Comparison of ENCODE assay signal across 16 cellular contexts in the genomic region with DNA sequence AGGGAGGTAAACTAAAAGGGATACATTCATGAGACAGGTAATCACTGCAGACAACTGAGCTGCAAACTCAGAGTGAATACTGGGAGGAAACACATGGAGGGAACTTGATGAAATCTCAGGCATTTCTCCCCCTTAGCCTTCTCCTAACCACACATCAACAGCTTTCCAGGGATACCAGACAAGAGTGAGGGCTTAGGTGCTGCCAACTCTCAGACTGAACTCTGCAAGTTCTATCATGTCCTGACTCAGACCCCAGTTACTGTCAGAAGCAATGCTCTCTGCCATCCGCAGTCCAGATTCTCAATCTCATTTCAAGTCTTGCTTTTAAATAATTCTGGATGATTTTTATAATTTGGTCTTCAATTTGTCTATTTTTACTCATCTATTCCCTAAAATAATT.
DNase-seq lines count a peak whose midpoint lies in the region; ATAC-seq, FAIRE-seq and TF ChIP-seq lines count a peak whose summit lies in the region.
"Had no signal": no experiment of that assay in that cellular context is flagged by ENCODE, and none has a peak within 500 bp of the region (broad histone marks: within the 10 kb centered on the region; RNA-seq: fewer than 3 reads in every experiment).

No MANE protein-coding gene starts in this region.

- no TSS peak for BruUV-seq in MCF 10A (replicated peaks; lab: Mats Ljungman, UMichigan)

- H4K20me1 ChIP-seq in osteoblast (ENCODE audit: insufficient read depth, low read length), result no peaks in the 10 kb centered on the region
- H4K20me1 ChIP-seq: BLaER1 treated with 17β-estradiol and CSF1 and Interleukin-3, amounts not matched to agents 10 nM and 100 nM had no signal

- no peak overlapping the region for H3K4me2 ChIP-seq in osteoblast (ENCODE audit: insufficient read depth, low read length)
- H3K4me2 ChIP-seq: BLaER1 treated with 17β-estradiol and CSF1 and Interleukin-3, amounts not matched to agents 10 nM and 100 nM had no signal

- POLR2A ChIA-PET in MCF 10A (lab: Yijun Ruan, JAX), result no interaction called here

- H3K79me2 ChIP-seq in osteoblast (ENCODE audit: insufficient read depth, low read length), result no peaks in the 10 kb centered on the region

- DNase-seq in MCF 10A (ENCODE audit: unreplicated experiment), result peak; percentile 20
- no peak for DNase-seq in breast epithelium (ENCODE audit: low spot score in 2 of 2)
- DNase-seq in RWPE2 (ENCODE audit: low spot score), result no peak
- DNase-seq in bronchial epithelial cell (ENCODE audit: low read depth), result peak; percentile 72
- no peak for DNase-seq in osteoblast (ENCODE audit: insufficient read length, low spot score, missing footprints)
- no peak for DNase-seq in activated CD4-positive, alpha-beta T cell treated with anti-CD3 and anti-CD28 coated beads, Interleukin-2, amount 50 U/mL, for 1 hour
- DNase-seq in ascending aorta (ENCODE audit: low spot score in 2 of 2), result no peak
- no peak for DNase-seq in HTR-8/SVneo (ENCODE audit: insufficient read length, low spot score)
- DNase-seq: 8988T; CD4-positive, CD25-positive, alpha-beta regulatory T cell; DMS53; HCEC 1CT; HFFc6 had no signal

- H3K4me3 ChIP-seq in breast epithelium (no peak overlapping the region), RWPE2 (ENCODE audit: severe bottlenecking) (no peak overlapping the region), bronchial epithelial cell (ENCODE audit: low read depth, low read length) (no peak overlapping the region), osteoblast (ENCODE audit: insufficient read depth, low read length) (no peak overlapping the region), ascending aorta (no peak overlapping the region)
- H3K4me3 ChIP-seq: BLaER1 treated with 17β-estradiol and CSF1 and Interleukin-3, amounts not matched to agents 10 nM and 100 nM had no signal

- intact Hi-C loops in MCF 10A (cut with micrococcal nuclease), result no loop called here
- intact Hi-C loops in breast epithelium (cut with DNase I; ENCODE audit: low total_unique reads), result no loop called here
- intact Hi-C loops in ascending aorta (cut with DNase I), result no loop called here

- CTCF ChIA-PET in MCF 10A (lab: Yijun Ruan, JAX), result no interaction called here

- H3K36me3 Mint-ChIP-seq in MCF 10A (ENCODE audit: insufficient read depth, unreplicated experiment), result no peaks in the 10 kb centered on the region

- H3K27me3 ChIP-seq in breast epithelium (no peaks in the 10 kb centered on the region), RWPE2 (ENCODE audit: insufficient read depth, poor library complexity, severe bottlenecking) (no peaks in the 10 kb centered on the region), bronchial epithelial cell (ENCODE audit: control insufficient read depth, insufficient read depth, low read length) (no peaks in the 10 kb centered on the region), osteoblast (ENCODE audit: insufficient read depth, low read length) (no peaks in the 10 kb centered on the region), ascending aorta (no peaks in the 10 kb centered on the region)
- H3K27me3 ChIP-seq: BLaER1 treated with 17β-estradiol and CSF1 and Interleukin-3, amounts not matched to agents 10 nM and 100 nM had no signal

- H3K4me1 Mint-ChIP-seq in MCF 10A (ENCODE audit: insufficient read depth, unreplicated experiment), result peaks cover 6% of the 10 kb centered on the region
- H3K4me1 Mint-ChIP-seq: CD4-positive, CD25-positive, alpha-beta regulatory T cell had no signal

- no peak for TF ChIP-seq CTCF in MCF 10A (IDR thresholded peaks at IDR 0.05; ENCODE audit: unreplicated experiment)
- TF ChIP-seq CTCF in breast epithelium (IDR thresholded peaks at IDR 0.05), result no peak
- TF ChIP-seq CTCF in RWPE2 (IDR thresholded peaks at IDR 0.05; ENCODE audit: poor library complexity, severe bottlenecking), result no peak
- no peak for TF ChIP-seq CTCF in bronchial epithelial cell (IDR thresholded peaks at IDR 0.05; ENCODE audit: insufficient read depth, low read length, severe bottlenecking)
- TF ChIP-seq CTCF in osteoblast (IDR thresholded peaks at IDR 0.05; ENCODE audit: extremely low read depth, low read depth, low read length), result no peak
- TF ChIP-seq CTCF in ascending aorta (IDR thresholded peaks at IDR 0.05), result no peak

- TF ChIP-seq POLR2A in breast epithelium (IDR thresholded peaks at IDR 0.05), result no peak

- peak overlapping the region; percentile 25 for H2AFZ ChIP-seq in osteoblast (ENCODE audit: low read length)

- H3K27ac Mint-ChIP-seq in MCF 10A (ENCODE audit: low read depth, unreplicated experiment), result peak overlapping the region; percentile 20
- H3K27ac Mint-ChIP-seq: HFFc6 had no signal

- no peaks in the 10 kb centered on the region for H3K36me3 ChIP-seq in breast epithelium
- no peaks in the 10 kb centered on the region for H3K36me3 ChIP-seq in RWPE2 (ENCODE audit: low read depth)
- no peaks in the 10 kb centered on the region for H3K36me3 ChIP-seq in bronchial epithelial cell (ENCODE audit: control insufficient read depth, insufficient read depth, low read length)
- no peaks in the 10 kb centered on the region for H3K36me3 ChIP-seq in osteoblast (ENCODE audit: insufficient read depth, low read length)
- no peaks in the 10 kb centered on the region for H3K36me3 ChIP-seq in ascending aorta
- H3K36me3 ChIP-seq: BLaER1 treated with 17β-estradiol and CSF1 and Interleukin-3, amounts not matched to agents 10 nM and 100 nM had no signal

- H3K4me1 ChIP-seq in breast epithelium (no peaks in the 10 kb centered on the region), RWPE2 (ENCODE audit: insufficient read depth, poor library complexity, severe bottlenecking) (no peaks in the 10 kb centered on the region), osteoblast (ENCODE audit: insufficient read depth, low read length) (no peaks in the 10 kb centered on the region), ascending aorta (peaks cover 0 to 4% of the 10 kb centered on the region in 2 donors)

- H3K27ac ChIP-seq in breast epithelium (no peak overlapping the region), RWPE2 (ENCODE audit: poor library complexity, severe bottlenecking) (no peak overlapping the region), osteoblast (ENCODE audit: low read depth, low read length) (no peak overlapping the region), ascending aorta (no peak overlapping the region)
- H3K27ac ChIP-seq: BLaER1 treated with 17β-estradiol and CSF1 and Interleukin-3, amounts not matched to agents 10 nM and 100 nM had no signal

- no peaks in the 10 kb centered on the region for H3K9me3 ChIP-seq in breast epithelium
- no peaks in the 10 kb centered on the region for H3K9me3 ChIP-seq in RWPE2 (ENCODE audit: severe bottlenecking)
- H3K9me3 ChIP-seq in osteoblast (ENCODE audit: low read depth, low read length), result peaks cover 1% of the 10 kb centered on the region
- no peaks in the 10 kb centered on the region for H3K9me3 ChIP-seq in ascending aorta

- ATAC-seq in RWPE2 (ENCODE audit: low read depth), result peak; percentile 44; the same call in 1 of the 3 replicates
- ATAC-seq: HepG2 had no signal

- H3K9me3 Mint-ChIP-seq in MCF 10A (ENCODE audit: unreplicated experiment), result no peaks in the 10 kb centered on the region
- H3K9me3 Mint-ChIP-seq: CD4-positive, CD25-positive, alpha-beta regulatory T cell; HFFc6 had no signal

- FAIRE-seq in bronchial epithelial cell (lab: Jason Lieb, UNC), result no peak
- no peak for FAIRE-seq in HTR-8/SVneo (lab: Jason Lieb, UNC)
- FAIRE-seq: GM12891, HepG2 had no signal

- H3K4me3 Mint-ChIP-seq in MCF 10A (ENCODE audit: unreplicated experiment), result no peak overlapping the region
- H3K4me3 Mint-ChIP-seq: CD4-positive, CD25-positive, alpha-beta regulatory T cell; HFFc6 had no signal

- no peaks in the 10 kb centered on the region for H3K27me3 Mint-ChIP-seq in MCF 10A (ENCODE audit: insufficient read depth, unreplicated experiment)
- H3K27me3 Mint-ChIP-seq: CD4-positive, CD25-positive, alpha-beta regulatory T cell had no signal

Comparison
In these comparisons a context has a peak if more than half of its experiments do, and no peak if none do; other contexts are left out.
1. DNase-seq: peak in MCF 10A (single experiment) and bronchial epithelial cell (single experiment); none in breast epithelium (0 of 2), RWPE2 (single experiment), osteoblast (single experiment), activated CD4-positive, alpha-beta T cell treated with anti-CD3 and anti-CD28 coated beads, Interleukin-2, amount 50 U/mL, for 1 hour (single experiment), ascending aorta (0 of 2) and HTR-8/SVneo (single experiment).